ENCODE assay signal across 11 cellular contexts in genomic region chr20:38726849-38727601, GRCh38. TPM values are rescaled to one million over a fixed set of nuclear protein-coding genes. Genes with fewer than 3 reads are reported as not detected.
DNase-seq lines count a peak whose midpoint lies in the region; ATAC-seq, FAIRE-seq and TF ChIP-seq lines count a peak whose summit lies in the region.
"Had no signal": no experiment of that assay in that cellular context is flagged by ENCODE, and none has a peak within 500 bp of the region (broad histone marks: within the 10 kb centered on the region; RNA-seq: fewer than 3 reads in every experiment).

No MANE protein-coding gene starts in this region.

- H3K27me3 ChIP-seq in HepG2 (ENCODE audit: control insufficient read depth in 1 of 2, insufficient read depth in 2 of 2, low read length in 2 of 2) (peaks cover 45 to 96% of the 10 kb centered on the region in 2 experiments), right lobe of liver (peaks cover 11 to 51% of the 10 kb centered on the region in 2 donors), small intestine (ENCODE audit: control insufficient read depth in 2 of 2, insufficient read depth in 2 of 2, low read length in 2 of 2) (peaks cover 42 to 80% of the 10 kb centered on the region in 2 donors)

- H3K79me2 ChIP-seq in HepG2 (ENCODE audit: insufficient read depth, low read length) = no peaks in the 10 kb centered on the region

- TF ChIP-seq EP300 in HepG2 (IDR thresholded peaks at IDR 0.05; ENCODE audit: low read depth in 2 of 2, low read length in 2 of 2) (no peak), HepG2 (CRISPR knock-in tag; IDR thresholded peaks at IDR 0.05; ENCODE audit: borderline replicate concordance) (no peak)

- H3K36me3 Mint-ChIP-seq in activated CD4-positive, alpha-beta memory T cell treated with anti-CD3 and anti-CD28 coated beads for 36 hours = peaks cover 3% of the 10 kb centered on the region

- FAIRE-seq in HepG2 (lab: Jason Lieb, UNC) = peak; percentile 36
- FAIRE-seq in small intestine (lab: Jason Lieb, UNC) = no peak
- FAIRE-seq: colon, GM18507 had no signal

- H3K27ac Mint-ChIP-seq in activated CD4-positive, alpha-beta memory T cell treated with anti-CD3 and anti-CD28 coated beads for 36 hours = no peak overlapping the region

- H3K36me3 ChIP-seq in HepG2 (replicated peaks in 1 of 2; ENCODE audit: control insufficient read depth in 1 of 2, insufficient read depth in 2 of 2, low read length in 2 of 2) = no peaks in the 10 kb centered on the region
- no peaks in the 10 kb centered on the region for H3K36me3 ChIP-seq in right lobe of liver
- H3K36me3 ChIP-seq in small intestine (ENCODE audit: control insufficient read depth in 2 of 2, insufficient read depth in 2 of 2, low read length in 2 of 2) = no peaks in the 10 kb centered on the region
- H3K36me3 ChIP-seq: thoracic aorta had no signal

- no peak overlapping the region for H3K9ac ChIP-seq in HepG2 (ENCODE audit: insufficient read depth, low read depth, low read length)

- no TSS peak for BruUV-seq in HepG2 (replicated peaks; lab: Mats Ljungman, UMichigan)

- H3K4me1 ChIP-seq in HepG2 (ENCODE audit: insufficient read depth, low read length) (peaks cover 15% of the 10 kb centered on the region), right lobe of liver (peaks cover 0 to 10% (median 0%) of the 10 kb centered on the region in 4 donors), small intestine (ENCODE audit: control insufficient read depth in 2 of 2, insufficient read depth in 1 of 2, low read depth in 1 of 2, low read length in 1 of 2) (peaks cover 2 to 3% of the 10 kb centered on the region in 2 donors)

- no peak overlapping the region for H3K4me2 ChIP-seq in HepG2 (ENCODE audit: low read depth, low read length)

- H3K27ac ChIP-seq in HepG2 (ENCODE audit: extremely low read length, insufficient read depth, low read length) (no peak overlapping the region), right lobe of liver (no peak overlapping the region), small intestine (ENCODE audit: low read depth in 1 of 2, low read length in 1 of 2) (no peak overlapping the region)
- H3K27ac ChIP-seq: thoracic aorta had no signal

- H3K9me3 ChIP-seq in HepG2 (ENCODE audit: low read length) = no peaks in the 10 kb centered on the region
- no peaks in the 10 kb centered on the region for H3K9me3 ChIP-seq in right lobe of liver
- H3K9me3 ChIP-seq in small intestine (ENCODE audit: control insufficient read depth, low read depth) = no peaks in the 10 kb centered on the region
- H3K9me3 ChIP-seq: thoracic aorta had no signal

- H3K4me3 Mint-ChIP-seq in activated CD4-positive, alpha-beta memory T cell treated with anti-CD3 and anti-CD28 coated beads for 36 hours = peak overlapping the region; percentile 21

- CTCF ChIA-PET in HepG2 (lab: Yijun Ruan, JAX; ENCODE audit: low intra/inter-chr PET ratio, low total read pairs) = interaction anchor here (1.5 to 3.4 kb wide), 3 partner anchors 24 to 81 kb away, joined by 9 to 24 read pairs (median 21); no protein-coding TSS in a partner anchor
- CTCF ChIA-PET in activated CD4-positive, alpha-beta memory T cell treated with anti-CD3 and anti-CD28 coated beads for 36 hours (lab: Charles Lee) = interaction anchor here (0.6 to 3.1 kb wide), 10 partner anchors 9 to 323 kb away, joined by 3 to 20 read pairs (median 5); partner anchors contain the start of gene ACTR5

- peaks cover 65% of the 10 kb centered on the region for H3K4me1 Mint-ChIP-seq in activated CD4-positive, alpha-beta memory T cell treated with anti-CD3 and anti-CD28 coated beads for 36 hours (ENCODE audit: low read depth)

- in situ Hi-C loops in HepG2 (cut with HindIII; ENCODE audit: extremely low pct_ligation_motif_present, low pct_unique_long_range_greater_than_20kb) = loop anchor here (25.0 kb wide), 1 partner anchor 290 kb away; the partner anchor contains the start of gene SNHG17

- POLR2A ChIA-PET in HepG2 (lab: Yijun Ruan, JAX) = no interaction called here
- POLR2A ChIA-PET in activated CD4-positive, alpha-beta memory T cell treated with anti-CD3 and anti-CD28 coated beads for 36 hours (lab: Charles Lee) = no interaction called here

- peak; percentile 75 for TF ChIP-seq RAD21 in HepG2 (CRISPR knock-in tag; IDR thresholded peaks at IDR 0.05)

- ATAC-seq in HepG2 = peak; percentile 29
- no peak for ATAC-seq in right lobe of liver
- ATAC-seq in HG02678 (IDR thresholded peaks at IDR 0.05; ENCODE audit: unreplicated experiment) = no peak
- ATAC-seq in GM21619 (IDR thresholded peaks at IDR 0.05; ENCODE audit: unreplicated experiment) = no peak

- DNase-seq in HepG2 (ENCODE audit: low spot score) (peak; percentile 61), right lobe of liver (no peak), germinal center (ENCODE audit: low spot score) (peak; percentile 87), small intestine (no peak)
- peak; percentile 86 for DNase-seq in activated CD4-positive, alpha-beta memory T cell treated with anti-CD3 and anti-CD28 coated beads for 36 hours
- DNase-seq in stimulated activated CD8-positive, alpha-beta memory T cell treated with anti-CD3 and anti-CD28 coated beads, Interleukin-15, amount 100 ng/mL, for 48 hours (ENCODE audit: low read depth in 2 of 2) = peak; percentile 64 to 73

- peaks cover 82% of the 10 kb centered on the region for H3K27me3 Mint-ChIP-seq in activated CD4-positive, alpha-beta memory T cell treated with anti-CD3 and anti-CD28 coated beads for 36 hours

- peaks cover 8% of the 10 kb centered on the region; the same call in 1 of the 2 replicates for H4K20me1 ChIP-seq in HepG2 (ENCODE audit: insufficient read depth, low read length)

- no peaks in the 10 kb centered on the region for H3K9me3 Mint-ChIP-seq in activated CD4-positive, alpha-beta memory T cell treated with anti-CD3 and anti-CD28 coated beads for 36 hours

- peak; percentile 82 for TF ChIP-seq CTCF in HepG2 (CRISPR knock-in tag; IDR thresholded peaks at IDR 0.05)
- TF ChIP-seq CTCF in right lobe of liver (IDR thresholded peaks at IDR 0.05) = no peak

- H3K4me3 ChIP-seq in HepG2 (replicated peaks in 1 of 3; ENCODE audit: insufficient read depth in 1 of 3, low read depth in 2 of 3, low read length in 3 of 3) (no peak overlapping the region), right lobe of liver (no peak overlapping the region), small intestine (ENCODE audit: low read depth in 1 of 2, low read length in 2 of 2) (no peak overlapping the region)
- H3K4me3 ChIP-seq: thoracic aorta had no signal

- H2AFZ ChIP-seq in HepG2 (ENCODE audit: low read length) = no peak overlapping the region

- WGBS in HepG2 (ENCODE audit: low lambda C conversion rate) = 20% methylated on average over 41 of the region's 41 CpGs
- 2% methylated on average over 38 of the region's 41 CpGs for WGBS in right lobe of liver (ENCODE audit: insufficient coverage, low coverage, low lambda C conversion rate, missing lambda C conversion rate)
- WGBS in small intestine, 3 donors = 3 to 13% (median 9%) methylated on average over 41 of the region's 41 CpGs

- intact Hi-C loops in HepG2 (cut with micrococcal nuclease; ENCODE audit: unreplicated experiment) = loop anchor here (1.0 to 5.0 kb wide), 3 partner anchors 24 to 321 kb away; no protein-coding TSS in a partner anchor
- intact Hi-C loops in right lobe of liver (cut with DNase I) = no loop called here
- intact Hi-C loops in activated CD4-positive, alpha-beta memory T cell treated with anti-CD3 and anti-CD28 coated beads for 36 hours (cut with micrococcal nuclease) = loop anchor here (1.0 to 5.0 kb wide), 4 partner anchors 52 to 235 kb away; partner anchors contain the start of gene DHX35

- TF ChIP-seq POLR2A in HepG2 (IDR thresholded peaks at IDR 0.05; ENCODE audit: insufficient read depth in 1 of 2, low read depth in 2 of 2, low read length in 2 of 2) = no peak
- no peak for TF ChIP-seq POLR2A in right lobe of liver (IDR thresholded peaks at IDR 0.05)

RNA-seq across cellular contexts. Expression of gene SLC32A1, which starts 2.7 kb away (rescaled TPM):
- total RNA-seq in HepG2 (2016; rRNA removed; fragmentation: Illumina TruSeq; extraction: Trizol) (not detected in 2 replicates), right lobe of liver (not detected)
- total RNA-seq in HepG2 (2016; cell fraction: cytosol; rRNA removed; fragmentation: Illumina TruSeq; extraction: Trizol; ENCODE audit: low read depth) = not detected in 2 replicates
- total RNA-seq in HepG2 (2016; cell fraction: insoluble cytoplasmic fraction; rRNA removed; fragmentation: Illumina TruSeq; extraction: Trizol) = not detected in 2 replicates
- not detected in 2 replicates for total RNA-seq in HepG2 (2016; cell fraction: membrane; rRNA removed; fragmentation: Illumina TruSeq; extraction: Trizol)
- total RNA-seq in HepG2 (2016; cell fraction: nucleus; rRNA removed; fragmentation: Illumina TruSeq; extraction: Trizol) = not detected in 2 replicates
- polyA plus RNA-seq in HepG2 (2011; rRNA removed) (not detected in 2 replicates), small intestine (not detected)
- not detected in 2 replicates for polyA plus RNA-seq in HepG2 (2011; cell fraction: cytosol; rRNA removed)
- not detected in 2 replicates for polyA plus RNA-seq in HepG2 (2011; cell fraction: nucleus; rRNA removed)
- not detected in 2 replicates for polyA plus RNA-seq in HepG2 (2012)
- polyA plus RNA-seq in HepG2 (2016; cell fraction: cytosol; fragmentation: Illumina TruSeq; extraction: Trizol; ENCODE audit: low read depth) = not detected in 2 replicates
- not detected in 2 replicates for polyA plus RNA-seq in HepG2 (2016; cell fraction: insoluble cytoplasmic fraction; fragmentation: Illumina TruSeq; extraction: Trizol; ENCODE audit: low read depth)
- polyA plus RNA-seq in HepG2 (2016; cell fraction: membrane; fragmentation: Illumina TruSeq; extraction: Trizol; ENCODE audit: low read depth) = not detected in 2 replicates
- polyA plus RNA-seq in HepG2 (2016; cell fraction: nucleus; fragmentation: Illumina TruSeq; extraction: Trizol; ENCODE audit: insufficient read depth, low read depth) = not detected in 2 replicates
- not detected in 2 replicates for polyA minus RNA-seq in HepG2 (2011; rRNA and poly(A)+ RNA removed; ENCODE audit: low replicate concordance)
- not detected in 2 replicates for polyA minus RNA-seq in HepG2 (2011; cell fraction: cytosol; rRNA and poly(A)+ RNA removed)
- polyA minus RNA-seq in HepG2 (2011; cell fraction: nucleus; rRNA and poly(A)+ RNA removed) = not detected in 2 replicates
- total RNA-seq in activated CD4-positive, alpha-beta memory T cell treated with anti-CD3 and anti-CD28 coated beads for 36 hours = not detected
- total RNA-seq: thoracic aorta had no signal

RNA-seq across cellular contexts. Expression of gene ACTR5, which starts 21.2 kb away (rescaled TPM):
- total RNA-seq in HepG2 (2016; rRNA removed; fragmentation: Illumina TruSeq; extraction: Trizol) (20.5 and 22.0 TPM in 2 replicates), right lobe of liver (1 to 10 TPM; 3.0 to 5.6 (median 3.7) TPM)
- total RNA-seq in HepG2 (2016; cell fraction: cytosol; rRNA removed; fragmentation: Illumina TruSeq; extraction: Trizol; ENCODE audit: low read depth) = 1.4 and 2.3 TPM in 2 replicates
- 20.8 and 23.2 TPM in 2 replicates for total RNA-seq in HepG2 (2016; cell fraction: insoluble cytoplasmic fraction; rRNA removed; fragmentation: Illumina TruSeq; extraction: Trizol)
- 4.9 and 5.2 TPM in 2 replicates for total RNA-seq in HepG2 (2016; cell fraction: membrane; rRNA removed; fragmentation: Illumina TruSeq; extraction: Trizol)
- 19.7 and 20.2 TPM in 2 replicates for total RNA-seq in HepG2 (2016; cell fraction: nucleus; rRNA removed; fragmentation: Illumina TruSeq; extraction: Trizol)
- polyA plus RNA-seq in HepG2 (2011; rRNA removed) (19.5 and 21.2 TPM in 2 replicates), small intestine (1 to 10 TPM; 4.7 to 7.8 (median 5.8) TPM)
- 10.3 and 11.2 TPM in 2 replicates for polyA plus RNA-seq in HepG2 (2011; cell fraction: cytosol; rRNA removed)
- 59.7 and 75.5 TPM in 2 replicates for polyA plus RNA-seq in HepG2 (2011; cell fraction: nucleus; rRNA removed)
- 11.5 and 13.6 TPM in 2 replicates for polyA plus RNA-seq in HepG2 (2012)
- polyA plus RNA-seq in HepG2 (2016; cell fraction: cytosol; fragmentation: Illumina TruSeq; extraction: Trizol; ENCODE audit: low read depth) = 0.74 and 1.3 TPM in 2 replicates
- polyA plus RNA-seq in HepG2 (2016; cell fraction: insoluble cytoplasmic fraction; fragmentation: Illumina TruSeq; extraction: Trizol; ENCODE audit: low read depth) = 17.2 and 18.6 TPM in 2 replicates
- 2.2 and 2.4 TPM in 2 replicates for polyA plus RNA-seq in HepG2 (2016; cell fraction: membrane; fragmentation: Illumina TruSeq; extraction: Trizol; ENCODE audit: low read depth)
- polyA plus RNA-seq in HepG2 (2016; cell fraction: nucleus; fragmentation: Illumina TruSeq; extraction: Trizol; ENCODE audit: insufficient read depth, low read depth) = 28.1 and 28.5 TPM in 2 replicates
- polyA minus RNA-seq in HepG2 (2011; rRNA and poly(A)+ RNA removed; ENCODE audit: low replicate concordance) = 14.3 and 18.0 TPM in 2 replicates
- polyA minus RNA-seq in HepG2 (2011; cell fraction: cytosol; rRNA and poly(A)+ RNA removed) = 6.7 and 7.3 TPM in 2 replicates
- 25.9 and 33.6 TPM in 2 replicates for polyA minus RNA-seq in HepG2 (2011; cell fraction: nucleus; rRNA and poly(A)+ RNA removed)
- 10 to 100 TPM; 11.0 TPM for total RNA-seq in activated CD4-positive, alpha-beta memory T cell treated with anti-CD3 and anti-CD28 coated beads for 36 hours

Comparison
In these comparisons a context has a peak if more than half of its experiments do, and no peak if none do; other contexts are left out.
1. DNase-seq: peak in HepG2 (single experiment), activated CD4-positive, alpha-beta memory T cell treated with anti-CD3 and anti-CD28 coated beads for 36 hours (single experiment), germinal center (single experiment) and stimulated activated CD8-positive, alpha-beta memory T cell treated with anti-CD3 and anti-CD28 coated beads, Interleukin-15, amount 100 ng/mL, for 48 hours (2 of 2); none in right lobe of liver (0 of 3) and small intestine (single experiment).
2. intact Hi-C loops: an anchor here in HepG2 (1.0 to 5.0 kb wide) and activated CD4-positive, alpha-beta memory T cell treated with anti-CD3 and anti-CD28 coated beads for 36 hours (1.0 to 5.0 kb wide); none called in right lobe of liver.